1 cellular context compared by ENCODE assay signal in the genomic region with DNA sequence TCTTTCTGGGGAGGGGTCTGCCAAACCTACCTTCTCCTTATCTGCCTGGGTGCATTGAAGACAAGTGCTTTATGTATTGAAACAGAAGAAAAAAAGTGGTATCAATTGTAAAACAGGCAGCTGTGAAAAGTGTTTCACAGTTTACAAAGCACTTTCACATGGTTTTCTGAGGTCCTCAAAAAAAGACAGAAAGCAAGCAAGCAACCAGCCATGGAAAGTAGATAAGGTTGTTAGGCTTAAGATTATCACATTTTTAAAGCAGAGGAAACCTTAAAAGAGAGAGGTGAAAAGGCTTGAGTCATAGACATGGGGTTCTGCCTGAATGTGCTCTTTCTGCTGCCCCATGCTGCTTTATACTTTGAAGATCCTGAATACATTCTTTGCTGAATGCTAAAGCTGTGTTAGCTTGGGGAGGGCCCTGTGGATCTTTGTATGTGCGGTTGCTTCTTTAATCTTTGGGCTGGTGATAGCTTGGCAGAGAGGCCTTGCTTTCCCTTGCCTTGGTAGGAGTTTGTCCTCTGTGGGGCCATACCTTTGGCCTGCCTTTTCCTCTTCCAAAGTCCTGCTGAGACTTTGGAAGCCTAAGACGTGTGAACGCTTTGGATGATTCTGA.
TF ChIP-seq lines count a peak whose summit lies in the region.

No MANE protein-coding gene starts in this region.

TF ChIP-seq in K562, 482 proteins besides CTCF, POLR2A, EP300 and RAD21 (continued from another document):
- TF ChIP-seq, protein P1, sequence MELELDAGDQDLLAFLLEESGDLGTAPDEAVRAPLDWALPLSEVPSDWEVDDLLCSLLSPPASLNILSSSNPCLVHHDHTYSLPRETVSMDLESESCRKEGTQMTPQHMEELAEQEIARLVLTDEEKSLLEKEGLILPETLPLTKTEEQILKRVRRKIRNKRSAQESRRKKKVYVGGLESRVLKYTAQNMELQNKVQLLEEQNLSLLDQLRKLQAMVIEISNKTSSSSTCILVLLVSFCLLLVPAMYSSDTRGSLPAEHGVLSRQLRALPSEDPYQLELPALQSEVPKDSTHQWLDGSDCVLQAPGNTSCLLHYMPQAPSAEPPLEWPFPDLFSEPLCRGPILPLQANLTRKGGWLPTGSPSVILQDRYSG (tag; conservative IDR thresholded peaks at IDR 0.05; ENCODE audit: low read depth) = 0 out of 2 replicates have a peak, but pooled peaks have one; percentile 45
- TF ChIP-seq TAL1 (IDR thresholded peaks at IDR 0.05) (peak; percentile 55; the same call in 1 of the 2 replicates), FOXP1 (CRISPR knock-in tag; IDR thresholded peaks at IDR 0.05) (peak; percentile 55; the same call in 1 of the 2 replicates), BACH1 (tag; IDR thresholded peaks at IDR 0.05) (peak; percentile 60; the same call in 1 of the 2 replicates), FOSL1 (tag; conservative IDR thresholded peaks at IDR 0.05) (peak; percentile 50), CBX3 (IDR thresholded peaks at IDR 0.05; ENCODE audit: borderline replicate concordance in 1 of 2, low read length in 2 of 2) (0 out of 3 replicates have a peak, but pooled peaks of 1 of the 2 experiments have one; percentile 27), ZNF384 (IDR thresholded peaks at IDR 0.05; ENCODE audit: low read depth, low read length) (no peak), CXXC5 (CRISPR knock-in tag; IDR thresholded peaks at IDR 0.05) (peak; percentile 30), TCF3 (CRISPR knock-in tag; IDR thresholded peaks at IDR 0.05) (peak; percentile 58), JUND (IDR thresholded peaks at IDR 0.05; ENCODE audit: borderline replicate concordance, low read depth, low read length) (peak; percentile 40; the same call in 1 of the 2 replicates), JUND (tag; IDR thresholded peaks at IDR 0.05; ENCODE audit: borderline replicate concordance, low read depth, low read length) (no peak; the same call in 2 of the 3 replicates), NR2C2 (CRISPR knock-in tag; IDR thresholded peaks at IDR 0.05) (no peak), NR2C2 (tag; IDR thresholded peaks at IDR 0.05) (no peak), CBFA2T3 (IDR thresholded peaks at IDR 0.05) (peak; percentile 80), GATAD2B (IDR thresholded peaks at IDR 0.05; ENCODE audit: borderline replicate concordance) (0 out of 2 replicates have a peak, but pooled peaks have one; percentile 35), MEIS2 (IDR thresholded peaks at IDR 0.05; ENCODE audit: partially characterized antibody) (no peak), NR4A1 (CRISPR knock-in tag; IDR thresholded peaks at IDR 0.05) (no peak), NR4A1 (tag; IDR thresholded peaks at IDR 0.05) (peak; percentile 33; the same call in 1 of the 2 replicates), NCOR1 (IDR thresholded peaks at IDR 0.05) (peak; percentile 54; the same call in 1 of the 2 replicates), ZNF316 (IDR thresholded peaks at IDR 0.05) (no peak), CHD1 (IDR thresholded peaks at IDR 0.05; ENCODE audit: low read length) (peak; percentile 59), HNRNPUL1 (IDR thresholded peaks at IDR 0.05; ENCODE audit: low read length) (no peak), PML (IDR thresholded peaks at IDR 0.05; ENCODE audit: low read length) (peak; percentile 31; the same call in 1 of the 2 replicates), ZNF24 (IDR thresholded peaks at IDR 0.05) (no peak), DPF2 (IDR thresholded peaks at IDR 0.05) (peak; percentile 82), TEAD4 (IDR thresholded peaks at IDR 0.05; ENCODE audit: low read length) (peak; percentile 70), TEAD4 (CRISPR knock-in tag; IDR thresholded peaks at IDR 0.05; ENCODE audit: borderline replicate concordance) (no peak), SMARCC2 (IDR thresholded peaks at IDR 0.05; ENCODE audit: low read depth) (0 out of 2 replicates have a peak, but pooled peaks have one; percentile 36)
- TF ChIP-seq, protein P2, sequence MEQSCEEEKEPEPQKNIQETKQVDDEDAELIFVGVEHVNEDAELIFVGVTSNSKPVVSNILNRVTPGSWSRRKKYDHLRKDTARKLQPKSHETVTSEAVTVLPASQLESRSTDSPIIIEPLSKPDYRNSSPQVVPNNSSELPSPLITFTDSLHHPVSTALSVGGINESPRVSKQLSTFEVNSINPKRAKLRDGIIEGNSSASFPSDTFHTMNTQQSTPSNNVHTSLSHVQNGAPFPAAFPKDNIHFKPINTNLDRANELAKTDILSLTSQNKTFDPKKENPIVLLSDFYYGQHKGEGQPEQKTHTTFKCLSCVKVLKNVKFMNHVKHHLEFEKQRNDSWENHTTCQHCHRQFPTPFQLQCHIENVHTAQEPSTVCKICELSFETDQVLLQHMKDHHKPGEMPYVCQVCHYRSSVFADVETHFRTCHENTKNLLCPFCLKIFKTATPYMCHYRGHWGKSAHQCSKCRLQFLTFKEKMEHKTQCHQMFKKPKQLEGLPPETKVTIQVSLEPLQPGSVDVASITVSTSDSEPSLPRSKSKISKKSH (CRISPR knock-in tag; IDR thresholded peaks at IDR 0.05) = no peak
- TF ChIP-seq, protein P3, sequence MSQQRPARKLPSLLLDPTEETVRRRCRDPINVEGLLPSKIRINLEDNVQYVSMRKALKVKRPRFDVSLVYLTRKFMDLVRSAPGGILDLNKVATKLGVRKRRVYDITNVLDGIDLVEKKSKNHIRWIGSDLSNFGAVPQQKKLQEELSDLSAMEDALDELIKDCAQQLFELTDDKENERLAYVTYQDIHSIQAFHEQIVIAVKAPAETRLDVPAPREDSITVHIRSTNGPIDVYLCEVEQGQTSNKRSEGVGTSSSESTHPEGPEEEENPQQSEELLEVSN (IDR thresholded peaks at IDR 0.05; ENCODE audit: borderline replicate concordance in 1 of 2, extremely low read depth in 1 of 2, insufficient read depth in 1 of 2, insufficient read length in 1 of 2, low read depth in 1 of 2, low read length in 1 of 2, poor library complexity in 1 of 2, severe bottlenecking in 1 of 2) = peak in 1 of 2 experiments; percentile 21
- TF ChIP-seq, protein P4, sequence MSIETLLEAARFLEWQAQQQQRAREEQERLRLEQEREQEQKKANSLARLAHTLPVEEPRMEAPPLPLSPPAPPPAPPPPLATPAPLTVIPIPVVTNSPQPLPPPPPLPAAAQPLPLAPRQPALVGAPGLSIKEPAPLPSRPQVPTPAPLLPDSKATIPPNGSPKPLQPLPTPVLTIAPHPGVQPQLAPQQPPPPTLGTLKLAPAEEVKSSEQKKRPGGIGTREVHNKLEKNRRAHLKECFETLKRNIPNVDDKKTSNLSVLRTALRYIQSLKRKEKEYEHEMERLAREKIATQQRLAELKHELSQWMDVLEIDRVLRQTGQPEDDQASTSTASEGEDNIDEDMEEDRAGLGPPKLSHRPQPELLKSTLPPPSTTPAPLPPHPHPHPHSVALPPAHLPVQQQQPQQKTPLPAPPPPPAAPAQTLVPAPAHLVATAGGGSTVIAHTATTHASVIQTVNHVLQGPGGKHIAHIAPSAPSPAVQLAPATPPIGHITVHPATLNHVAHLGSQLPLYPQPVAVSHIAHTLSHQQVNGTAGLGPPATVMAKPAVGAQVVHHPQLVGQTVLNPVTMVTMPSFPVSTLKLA (conservative IDR thresholded peaks at IDR 0.05) = 0 out of 4 replicates have a peak, but pooled peaks of 1 of the 2 experiments have one; percentile 12
- TF ChIP-seq, protein P5, sequence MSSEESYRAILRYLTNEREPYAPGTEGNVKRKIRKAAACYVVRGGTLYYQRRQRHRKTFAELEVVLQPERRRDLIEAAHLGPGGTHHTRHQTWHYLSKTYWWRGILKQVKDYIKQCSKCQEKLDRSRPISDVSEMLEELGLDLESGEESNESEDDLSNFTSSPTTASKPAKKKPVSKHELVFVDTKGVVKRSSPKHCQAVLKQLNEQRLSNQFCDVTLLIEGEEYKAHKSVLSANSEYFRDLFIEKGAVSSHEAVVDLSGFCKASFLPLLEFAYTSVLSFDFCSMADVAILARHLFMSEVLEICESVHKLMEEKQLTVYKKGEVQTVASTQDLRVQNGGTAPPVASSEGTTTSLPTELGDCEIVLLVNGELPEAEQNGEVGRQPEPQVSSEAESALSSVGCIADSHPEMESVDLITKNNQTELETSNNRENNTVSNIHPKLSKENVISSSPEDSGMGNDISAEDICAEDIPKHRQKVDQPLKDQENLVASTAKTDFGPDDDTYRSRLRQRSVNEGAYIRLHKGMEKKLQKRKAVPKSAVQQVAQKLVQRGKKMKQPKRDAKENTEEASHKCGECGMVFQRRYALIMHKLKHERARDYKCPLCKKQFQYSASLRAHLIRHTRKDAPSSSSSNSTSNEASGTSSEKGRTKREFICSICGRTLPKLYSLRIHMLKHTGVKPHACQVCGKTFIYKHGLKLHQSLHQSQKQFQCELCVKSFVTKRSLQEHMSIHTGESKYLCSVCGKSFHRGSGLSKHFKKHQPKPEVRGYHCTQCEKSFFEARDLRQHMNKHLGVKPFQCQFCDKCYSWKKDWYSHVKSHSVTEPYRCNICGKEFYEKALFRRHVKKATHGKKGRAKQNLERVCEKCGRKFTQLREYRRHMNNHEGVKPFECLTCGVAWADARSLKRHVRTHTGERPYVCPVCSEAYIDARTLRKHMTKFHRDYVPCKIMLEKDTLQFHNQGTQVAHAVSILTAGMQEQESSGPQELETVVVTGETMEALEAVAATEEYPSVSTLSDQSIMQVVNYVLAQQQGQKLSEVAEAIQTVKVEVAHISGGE (CRISPR knock-in tag; IDR thresholded peaks at IDR 0.05) = 0 out of 6 replicates have a peak, but pooled peaks of 1 of the 3 experiments have one; percentile 10
- TF ChIP-seq, protein P6, sequence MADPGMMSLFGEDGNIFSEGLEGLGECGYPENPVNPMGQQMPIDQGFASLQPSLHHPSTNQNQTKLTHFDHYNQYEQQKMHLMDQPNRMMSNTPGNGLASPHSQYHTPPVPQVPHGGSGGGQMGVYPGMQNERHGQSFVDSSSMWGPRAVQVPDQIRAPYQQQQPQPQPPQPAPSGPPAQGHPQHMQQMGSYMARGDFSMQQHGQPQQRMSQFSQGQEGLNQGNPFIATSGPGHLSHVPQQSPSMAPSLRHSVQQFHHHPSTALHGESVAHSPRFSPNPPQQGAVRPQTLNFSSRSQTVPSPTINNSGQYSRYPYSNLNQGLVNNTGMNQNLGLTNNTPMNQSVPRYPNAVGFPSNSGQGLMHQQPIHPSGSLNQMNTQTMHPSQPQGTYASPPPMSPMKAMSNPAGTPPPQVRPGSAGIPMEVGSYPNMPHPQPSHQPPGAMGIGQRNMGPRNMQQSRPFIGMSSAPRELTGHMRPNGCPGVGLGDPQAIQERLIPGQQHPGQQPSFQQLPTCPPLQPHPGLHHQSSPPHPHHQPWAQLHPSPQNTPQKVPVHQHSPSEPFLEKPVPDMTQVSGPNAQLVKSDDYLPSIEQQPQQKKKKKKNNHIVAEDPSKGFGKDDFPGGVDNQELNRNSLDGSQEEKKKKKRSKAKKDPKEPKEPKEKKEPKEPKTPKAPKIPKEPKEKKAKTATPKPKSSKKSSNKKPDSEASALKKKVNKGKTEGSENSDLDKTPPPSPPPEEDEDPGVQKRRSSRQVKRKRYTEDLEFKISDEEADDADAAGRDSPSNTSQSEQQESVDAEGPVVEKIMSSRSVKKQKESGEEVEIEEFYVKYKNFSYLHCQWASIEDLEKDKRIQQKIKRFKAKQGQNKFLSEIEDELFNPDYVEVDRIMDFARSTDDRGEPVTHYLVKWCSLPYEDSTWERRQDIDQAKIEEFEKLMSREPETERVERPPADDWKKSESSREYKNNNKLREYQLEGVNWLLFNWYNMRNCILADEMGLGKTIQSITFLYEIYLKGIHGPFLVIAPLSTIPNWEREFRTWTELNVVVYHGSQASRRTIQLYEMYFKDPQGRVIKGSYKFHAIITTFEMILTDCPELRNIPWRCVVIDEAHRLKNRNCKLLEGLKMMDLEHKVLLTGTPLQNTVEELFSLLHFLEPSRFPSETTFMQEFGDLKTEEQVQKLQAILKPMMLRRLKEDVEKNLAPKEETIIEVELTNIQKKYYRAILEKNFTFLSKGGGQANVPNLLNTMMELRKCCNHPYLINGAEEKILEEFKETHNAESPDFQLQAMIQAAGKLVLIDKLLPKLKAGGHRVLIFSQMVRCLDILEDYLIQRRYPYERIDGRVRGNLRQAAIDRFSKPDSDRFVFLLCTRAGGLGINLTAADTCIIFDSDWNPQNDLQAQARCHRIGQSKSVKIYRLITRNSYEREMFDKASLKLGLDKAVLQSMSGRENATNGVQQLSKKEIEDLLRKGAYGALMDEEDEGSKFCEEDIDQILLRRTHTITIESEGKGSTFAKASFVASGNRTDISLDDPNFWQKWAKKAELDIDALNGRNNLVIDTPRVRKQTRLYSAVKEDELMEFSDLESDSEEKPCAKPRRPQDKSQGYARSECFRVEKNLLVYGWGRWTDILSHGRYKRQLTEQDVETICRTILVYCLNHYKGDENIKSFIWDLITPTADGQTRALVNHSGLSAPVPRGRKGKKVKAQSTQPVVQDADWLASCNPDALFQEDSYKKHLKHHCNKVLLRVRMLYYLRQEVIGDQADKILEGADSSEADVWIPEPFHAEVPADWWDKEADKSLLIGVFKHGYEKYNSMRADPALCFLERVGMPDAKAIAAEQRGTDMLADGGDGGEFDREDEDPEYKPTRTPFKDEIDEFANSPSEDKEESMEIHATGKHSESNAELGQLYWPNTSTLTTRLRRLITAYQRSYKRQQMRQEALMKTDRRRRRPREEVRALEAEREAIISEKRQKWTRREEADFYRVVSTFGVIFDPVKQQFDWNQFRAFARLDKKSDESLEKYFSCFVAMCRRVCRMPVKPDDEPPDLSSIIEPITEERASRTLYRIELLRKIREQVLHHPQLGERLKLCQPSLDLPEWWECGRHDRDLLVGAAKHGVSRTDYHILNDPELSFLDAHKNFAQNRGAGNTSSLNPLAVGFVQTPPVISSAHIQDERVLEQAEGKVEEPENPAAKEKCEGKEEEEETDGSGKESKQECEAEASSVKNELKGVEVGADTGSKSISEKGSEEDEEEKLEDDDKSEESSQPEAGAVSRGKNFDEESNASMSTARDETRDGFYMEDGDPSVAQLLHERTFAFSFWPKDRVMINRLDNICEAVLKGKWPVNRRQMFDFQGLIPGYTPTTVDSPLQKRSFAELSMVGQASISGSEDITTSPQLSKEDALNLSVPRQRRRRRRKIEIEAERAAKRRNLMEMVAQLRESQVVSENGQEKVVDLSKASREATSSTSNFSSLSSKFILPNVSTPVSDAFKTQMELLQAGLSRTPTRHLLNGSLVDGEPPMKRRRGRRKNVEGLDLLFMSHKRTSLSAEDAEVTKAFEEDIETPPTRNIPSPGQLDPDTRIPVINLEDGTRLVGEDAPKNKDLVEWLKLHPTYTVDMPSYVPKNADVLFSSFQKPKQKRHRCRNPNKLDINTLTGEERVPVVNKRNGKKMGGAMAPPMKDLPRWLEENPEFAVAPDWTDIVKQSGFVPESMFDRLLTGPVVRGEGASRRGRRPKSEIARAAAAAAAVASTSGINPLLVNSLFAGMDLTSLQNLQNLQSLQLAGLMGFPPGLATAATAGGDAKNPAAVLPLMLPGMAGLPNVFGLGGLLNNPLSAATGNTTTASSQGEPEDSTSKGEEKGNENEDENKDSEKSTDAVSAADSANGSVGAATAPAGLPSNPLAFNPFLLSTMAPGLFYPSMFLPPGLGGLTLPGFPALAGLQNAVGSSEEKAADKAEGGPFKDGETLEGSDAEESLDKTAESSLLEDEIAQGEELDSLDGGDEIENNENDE (IDR thresholded peaks at IDR 0.05; ENCODE audit: low read depth, low read length) = no peak
